In genomic region chr15:85531083-85531482, GRCh38 we compare ENCODE assay signal across 24 cellular contexts.
DNase-seq lines count a peak whose midpoint lies in the region; ATAC-seq and TF ChIP-seq lines count a peak whose summit lies in the region.
"Had no signal": no experiment of that assay in that cellular context is flagged by ENCODE, and none has a peak within 500 bp of the region (broad histone marks: within the 10 kb centered on the region; RNA-seq: fewer than 3 reads in every experiment).

No MANE protein-coding gene starts in this region.

- H3K9ac ChIP-seq in mesenchymal stem cell (ENCODE audit: low read length) = no peak overlapping the region

- no peak overlapping the region for H3K14ac ChIP-seq in mesenchymal stem cell (ENCODE audit: low read length in 2 of 2)

- peaks cover 20% of the 10 kb centered on the region for H3K36me3 Mint-ChIP-seq in activated T-helper 1 cell treated with anti-CD3 and anti-CD28 coated beads, Interleukin-12 subunit alpha, Interleukin-12 subunit beta, Interleukin-2, Interleukin-4 antibody, amounts not matched to agents 30 ng/mL and 10 ng/mL and 1 ng/mL, durations not matched to agents 14 hours and 24 hours and 36 hours (ENCODE audit: low read depth)
- H3K36me3 Mint-ChIP-seq in osteocyte (ENCODE audit: unreplicated experiment) = peaks cover 39% of the 10 kb centered on the region
- H3K36me3 Mint-ChIP-seq: natural killer cell treated with Interleukin-12 subunit alpha and Interleukin-12 subunit beta and Interleukin-15 and Interleukin-18, amount 100 ng/mL, for 72 hours had no signal

- intact Hi-C loops in activated T-helper 1 cell treated with anti-CD3 and anti-CD28 coated beads, Interleukin-12 subunit alpha, Interleukin-12 subunit beta, Interleukin-2, Interleukin-4 antibody, amounts not matched to agents 30 ng/mL and 10 ng/mL and 1 ng/mL, durations not matched to agents 14 hours and 24 hours and 36 hours (cut with micrococcal nuclease) = no loop called here

- H3K9me3 ChIP-seq in AG04450 (ENCODE audit: control insufficient read depth, insufficient read depth, low read length) (no peaks in the 10 kb centered on the region), mesenchymal stem cell (ENCODE audit: control insufficient read depth, low read length) (no peaks in the 10 kb centered on the region)
- H3K9me3 ChIP-seq: heart left ventricle, sigmoid colon, suprapubic skin had no signal

- no peak overlapping the region for H3K4me2 ChIP-seq in mesenchymal stem cell (ENCODE audit: low read length, poor library complexity, severe bottlenecking)

- POLR2A ChIA-PET in AG04450 (lab: Yijun Ruan, JAX) = no interaction called here

- H2AK5ac ChIP-seq in mesenchymal stem cell (ENCODE audit: low read length, severe bottlenecking) = no peak overlapping the region

- H2BK120ac ChIP-seq in mesenchymal stem cell (ENCODE audit: low read depth, low read length) = no peak overlapping the region

- no peak overlapping the region for H3K4ac ChIP-seq in mesenchymal stem cell (ENCODE audit: low read depth in 1 of 2, low read length in 2 of 2)

- H3K79me1 ChIP-seq in mesenchymal stem cell (replicated peaks; ENCODE audit: low read length, poor library complexity, severe bottlenecking) = peaks cover 26% of the 10 kb centered on the region

- H3K9me3 Mint-ChIP-seq in activated T-helper 1 cell treated with anti-CD3 and anti-CD28 coated beads, Interleukin-12 subunit alpha, Interleukin-12 subunit beta, Interleukin-2, Interleukin-4 antibody, amounts not matched to agents 30 ng/mL and 10 ng/mL and 1 ng/mL, durations not matched to agents 14 hours and 24 hours and 36 hours = no peaks in the 10 kb centered on the region
- H3K9me3 Mint-ChIP-seq in osteocyte (ENCODE audit: unreplicated experiment) = no peaks in the 10 kb centered on the region
- H3K9me3 Mint-ChIP-seq: activated CD4-positive, alpha-beta T cell treated with anti-CD3 and anti-CD28 coated beads, Interleukin-2, amount 10 ng/mL, durations not matched to agents 24 days and 14 days; CD8-positive, alpha-beta memory T cell; natural killer cell treated with Interleukin-12 subunit alpha and Interleukin-12 subunit beta and Interleukin-15 and Interleukin-18, amount 100 ng/mL, for 72 hours had no signal

- no peak overlapping the region for H4K91ac ChIP-seq in mesenchymal stem cell (ENCODE audit: low read length)

- H3K27me3 Mint-ChIP-seq in activated T-helper 1 cell treated with anti-CD3 and anti-CD28 coated beads, Interleukin-12 subunit alpha, Interleukin-12 subunit beta, Interleukin-2, Interleukin-4 antibody, amounts not matched to agents 30 ng/mL and 10 ng/mL and 1 ng/mL, durations not matched to agents 14 hours and 24 hours and 36 hours (ENCODE audit: insufficient read depth) = no peaks in the 10 kb centered on the region
- no peaks in the 10 kb centered on the region for H3K27me3 Mint-ChIP-seq in osteocyte (ENCODE audit: unreplicated experiment)
- H3K27me3 Mint-ChIP-seq: activated CD4-positive, alpha-beta T cell treated with anti-CD3 and anti-CD28 coated beads, Interleukin-2, amount 10 ng/mL, durations not matched to agents 24 days and 14 days; CD8-positive, alpha-beta memory T cell; natural killer cell treated with Interleukin-12 subunit alpha and Interleukin-12 subunit beta and Interleukin-15 and Interleukin-18, amount 100 ng/mL, for 72 hours had no signal

- H2BK12ac ChIP-seq in mesenchymal stem cell (ENCODE audit: low read length in 2 of 2) = no peak overlapping the region

- H3K23ac ChIP-seq in mesenchymal stem cell (ENCODE audit: low read length in 2 of 2) = no peak overlapping the region

- no peak overlapping the region for H3K27ac ChIP-seq in AG04450 (ENCODE audit: low read depth, low read length)
- H3K27ac ChIP-seq in mesenchymal stem cell (ENCODE audit: low read length, poor library complexity, severe bottlenecking) = no peak overlapping the region
- H3K27ac ChIP-seq: cardiac muscle cell, sigmoid colon, suprapubic skin had no signal

- 50% methylated on average over 1 of the region's 4 CpGs for WGBS in mesenchymal stem cell

- TF ChIP-seq CTCF in AG04450 (IDR thresholded peaks at IDR 0.05; ENCODE audit: low read depth, low read length) (no peak), osteocyte (IDR thresholded peaks at IDR 0.05) (no peak)

- peaks cover 43% of the 10 kb centered on the region for H3K4me1 Mint-ChIP-seq in activated T-helper 1 cell treated with anti-CD3 and anti-CD28 coated beads, Interleukin-12 subunit alpha, Interleukin-12 subunit beta, Interleukin-2, Interleukin-4 antibody, amounts not matched to agents 30 ng/mL and 10 ng/mL and 1 ng/mL, durations not matched to agents 14 hours and 24 hours and 36 hours (ENCODE audit: low read depth)
- H3K4me1 Mint-ChIP-seq in osteocyte (ENCODE audit: unreplicated experiment) = peaks cover 29% of the 10 kb centered on the region

- H4K8ac ChIP-seq in mesenchymal stem cell (ENCODE audit: low read length) = no peak overlapping the region

- H2BK15ac ChIP-seq in mesenchymal stem cell (ENCODE audit: low read depth, poor library complexity, severe bottlenecking) = no peak overlapping the region

- peaks cover 6 to 28% of the 10 kb centered on the region in 2 experiments for H3K36me3 ChIP-seq in mesenchymal stem cell (ENCODE audit: control insufficient read depth in 1 of 2, insufficient read depth in 2 of 2, low read depth in 1 of 2, low read length in 2 of 2)

- no peak overlapping the region for H3K4me3 Mint-ChIP-seq in activated T-helper 1 cell treated with anti-CD3 and anti-CD28 coated beads, Interleukin-12 subunit alpha, Interleukin-12 subunit beta, Interleukin-2, Interleukin-4 antibody, amounts not matched to agents 30 ng/mL and 10 ng/mL and 1 ng/mL, durations not matched to agents 14 hours and 24 hours and 36 hours
- no peak overlapping the region for H3K4me3 Mint-ChIP-seq in osteocyte (ENCODE audit: unreplicated experiment)
- H3K4me3 Mint-ChIP-seq: activated CD4-positive, alpha-beta T cell treated with anti-CD3 and anti-CD28 coated beads, Interleukin-2, amount 10 ng/mL, durations not matched to agents 24 days and 14 days; CD8-positive, alpha-beta memory T cell; natural killer cell treated with Interleukin-12 subunit alpha and Interleukin-12 subunit beta and Interleukin-15 and Interleukin-18, amount 100 ng/mL, for 72 hours had no signal

- H3K4me1 ChIP-seq in mesenchymal stem cell (ENCODE audit: control insufficient read depth, insufficient read depth, low read depth, low read length) = peaks cover 7% of the 10 kb centered on the region

- CTCF ChIA-PET in AG04450 (lab: Charles Lee) = no interaction called here

- no peak overlapping the region for H3K4me3 ChIP-seq in AG04450 (ENCODE audit: low read depth, low read length)
- no peak overlapping the region for H3K4me3 ChIP-seq in mesenchymal stem cell (ENCODE audit: insufficient read depth in 1 of 2, low read depth in 1 of 2, low read length in 2 of 2)
- H3K4me3 ChIP-seq: cardiac muscle cell, heart left ventricle, sigmoid colon, suprapubic skin had no signal

- ATAC-seq in GM18517 (IDR thresholded peaks at IDR 0.05; ENCODE audit: unreplicated experiment) = no peak
- ATAC-seq: heart left ventricle; natural killer cell treated with Interleukin-12 subunit alpha and Interleukin-12 subunit beta and Interleukin-15 and Interleukin-18, amount 100 ng/mL, for 72 hours; Panc1 had no signal

- no peak overlapping the region for H2BK5ac ChIP-seq in mesenchymal stem cell (ENCODE audit: low read depth, low read length, poor library complexity, severe bottlenecking)

- H2AFZ ChIP-seq in mesenchymal stem cell (ENCODE audit: low read depth, low read length) = no peak overlapping the region

- H3K18ac ChIP-seq in mesenchymal stem cell (ENCODE audit: low read depth in 1 of 2, low read length in 2 of 2) = no peak overlapping the region

- peak overlapping the region; percentile 32 for H3K27ac Mint-ChIP-seq in activated T-helper 1 cell treated with anti-CD3 and anti-CD28 coated beads, Interleukin-12 subunit alpha, Interleukin-12 subunit beta, Interleukin-2, Interleukin-4 antibody, amounts not matched to agents 30 ng/mL and 10 ng/mL and 1 ng/mL, durations not matched to agents 14 hours and 24 hours and 36 hours
- no peak overlapping the region for H3K27ac Mint-ChIP-seq in osteocyte (ENCODE audit: unreplicated experiment)
- H3K27ac Mint-ChIP-seq: activated CD4-positive, alpha-beta T cell treated with anti-CD3 and anti-CD28 coated beads, Interleukin-2, amount 10 ng/mL, durations not matched to agents 24 days and 14 days had no signal

- H3K27me3 ChIP-seq in AG04450 (ENCODE audit: control insufficient read depth, insufficient read depth, low read length) = no peaks in the 10 kb centered on the region
- H3K27me3 ChIP-seq in mesenchymal stem cell (ENCODE audit: control insufficient read depth in 1 of 2, insufficient read depth in 1 of 2, low read length in 2 of 2) = no peaks in the 10 kb centered on the region
- H3K27me3 ChIP-seq: cardiac muscle cell, heart left ventricle, sigmoid colon, suprapubic skin had no signal

- DNase-seq in AG04450 (ENCODE audit: low read depth, low spot score) (peak; percentile 13), EH (ENCODE audit: low read depth) (peak; percentile 54), mesenchymal stem cell (peak; percentile 39), osteocyte (ENCODE audit: extremely low spot score, unreplicated experiment) (no peak), nucleus accumbens (lab: John Stamatoyannopoulos, UW) (no peak)
- no peak for DNase-seq in activated T-helper 1 cell treated with anti-CD3 and anti-CD28 coated beads, Interleukin-12 subunit alpha, Interleukin-12 subunit beta, Interleukin-2, Interleukin-4 antibody, amounts not matched to agents 30 ng/mL and 10 ng/mL and 1 ng/mL, durations not matched to agents 14 hours and 24 hours and 36 hours (ENCODE audit: low spot score)
- no peak for DNase-seq in stimulated activated CD4-positive, alpha-beta T cell treated with anti-CD3 and anti-CD28 coated beads, Interleukin-2, amount 100 ng/mL, for 48 hours
- DNase-seq: activated CD4-positive, alpha-beta T cell treated with anti-CD3 and anti-CD28 coated beads, Interleukin-2, amount 10 ng/mL, durations not matched to agents 24 days and 14 days; activated effector memory CD4-positive, alpha-beta T cell treated with anti-CD3 and anti-CD28 coated beads, Interleukin-2, amount 50 U/mL, for 16 hours; amygdala; CD8-positive, alpha-beta memory T cell; cortex of kidney; DMS153; heart left ventricle; midbrain; NCI-H510A treated with DMSO at 0.1 percent for 48 hours; NK-92 treated with Interleukin-12 subunit alpha and Interleukin-12 subunit beta, amount 100 ng/mL, for 24 hours; posterior cingulate gyrus; sigmoid colon had no signal

Comparison
In these comparisons a context has a peak if more than half of its experiments do, and no peak if none do; other contexts are left out.
1. DNase-seq: peak in AG04450 (single experiment), EH (single experiment) and mesenchymal stem cell (single experiment); none in activated T-helper 1 cell treated with anti-CD3 and anti-CD28 coated beads, Interleukin-12 subunit alpha, Interleukin-12 subunit beta, Interleukin-2, Interleukin-4 antibody, amounts not matched to agents 30 ng/mL and 10 ng/mL and 1 ng/mL, durations not matched to agents 14 hours and 24 hours and 36 hours (single experiment), stimulated activated CD4-positive, alpha-beta T cell treated with anti-CD3 and anti-CD28 coated beads, Interleukin-2, amount 100 ng/mL, for 48 hours (0 of 2), osteocyte (single experiment) and nucleus accumbens (0 of 56).